8 cellular contexts compared by ENCODE assay signal in the genomic region with DNA sequence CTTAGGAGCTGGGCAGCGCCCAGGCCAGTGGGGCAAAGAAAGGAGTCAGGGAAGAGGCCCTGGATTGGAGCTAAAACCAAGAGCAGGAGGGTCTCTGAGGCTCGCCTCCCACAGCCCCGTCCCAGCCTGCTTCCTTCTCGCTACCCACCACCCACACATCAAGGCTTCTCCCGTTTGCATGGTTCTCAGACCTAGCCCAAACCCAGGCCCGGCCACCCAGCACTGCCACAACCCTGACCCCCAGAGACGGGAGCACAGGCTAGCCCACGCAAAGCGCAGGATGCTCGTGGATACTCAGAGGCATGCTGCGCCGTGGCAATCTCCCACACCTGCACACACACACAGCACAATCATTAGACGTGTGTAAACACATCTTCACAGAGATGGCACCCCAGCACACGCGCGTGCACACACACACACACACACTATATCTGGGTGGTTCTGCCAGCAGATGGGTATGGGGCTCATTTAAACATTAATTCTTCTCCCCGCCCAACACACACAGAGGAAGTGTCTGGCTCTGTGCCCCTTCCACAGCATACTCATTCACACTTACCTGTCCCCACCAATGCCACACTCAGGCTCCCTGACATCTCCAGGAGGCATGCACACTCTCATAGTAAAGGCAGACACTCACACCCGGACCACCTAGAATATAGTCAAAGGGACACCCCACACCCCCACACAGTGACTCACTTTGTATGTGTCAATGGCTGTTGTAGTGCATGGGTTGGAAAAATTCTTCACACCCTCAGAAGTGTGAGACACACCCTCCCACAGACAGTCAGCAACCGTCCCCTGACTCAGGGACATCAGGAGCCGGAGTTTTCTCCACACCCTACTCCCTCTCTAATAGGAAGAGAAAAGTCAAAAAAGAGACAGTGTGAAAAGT. TPM values are rescaled to one million over a fixed set of nuclear protein-coding genes. Genes with fewer than 3 reads are reported as not detected.
A peak's percentile ranks its signal among the peaks of the same experiment; 100 is the strongest.
DNase-seq lines count a peak whose midpoint lies in the region; ATAC-seq and TF ChIP-seq lines count a peak whose summit lies in the region.

No MANE protein-coding gene starts in this region.

- 45 to 46% methylated on average over 7 to 19 of the region's 20 CpGs for WGBS in esophagus squamous epithelium, 2 donors
- WGBS in body of pancreas, 2 donors, result 57 to 63% methylated on average over 20 of the region's 20 CpGs

- H3K27me3 ChIP-seq in esophagus squamous epithelium, result peaks cover 0 to 19% (median 0%) of the 10 kb centered on the region in 4 donors
- no peaks in the 10 kb centered on the region for H3K27me3 ChIP-seq in body of pancreas

- H3K9me3 ChIP-seq in esophagus squamous epithelium (no peaks in the 10 kb centered on the region), body of pancreas (no peaks in the 10 kb centered on the region)

- intact Hi-C loops in esophagus squamous epithelium (cut with DNase I), result no loop called here
- intact Hi-C loops in body of pancreas (cut with DNase I), result loop anchor here (10.0 kb wide), 1 partner anchor 112 kb away; a partner anchor contains a TSS

- no peaks in the 10 kb centered on the region for H3K36me3 ChIP-seq in esophagus squamous epithelium
- H3K36me3 ChIP-seq in body of pancreas (replicated peaks in 1 of 2; ENCODE audit: insufficient read depth in 1 of 2, low read depth in 2 of 2), result no peaks in the 10 kb centered on the region

- TF ChIP-seq CTCF in esophagus squamous epithelium (IDR thresholded peaks at IDR 0.05), result no peak
- TF ChIP-seq CTCF in body of pancreas (IDR thresholded peaks at IDR 0.05), result no peak

- peak; percentile 66 to 70 for DNase-seq in activated CD4-positive, alpha-beta T cell treated with anti-CD3 and anti-CD28 coated beads for 4 hours
- DNase-seq in esophagus squamous epithelium (lab: John Stamatoyannopoulos, UW) (no peak), NCI-H187 treated with DMSO at 0.1 percent for 48 hours (lab: John Stamatoyannopoulos, UW) (no peak), COR-L47 (lab: John Stamatoyannopoulos, UW) (no peak), body of pancreas (no peak), AG08396 (ENCODE audit: low spot score) (no peak)
- peak; percentile 48 to 51 for DNase-seq in stimulated activated CD4-positive, alpha-beta T cell treated with anti-CD3 and anti-CD28 coated beads, Interleukin-12 subunit alpha, Interleukin-12 subunit beta, amount 100 ng/mL, for 24 hours (ENCODE audit: low read depth in 2 of 2)

- H3K4me1 ChIP-seq in esophagus squamous epithelium (peaks cover 11 to 29% (median 15%) of the 10 kb centered on the region in 3 donors), body of pancreas (peaks cover 20% of the 10 kb centered on the region)

- no peak for TF ChIP-seq POLR2A in esophagus squamous epithelium (IDR thresholded peaks at IDR 0.05)
- no peak for TF ChIP-seq POLR2A in body of pancreas (IDR thresholded peaks at IDR 0.05)

- H3K4me3 ChIP-seq in GM08714 (ENCODE audit: low read length) (peak overlapping the region; percentile 56; the same call in 1 of the 2 replicates), esophagus squamous epithelium (peak overlapping the region; percentile 50 to 74 (median 62)), body of pancreas (no peak overlapping the region)

- H3K27ac ChIP-seq in esophagus squamous epithelium (no peak overlapping the region), body of pancreas (no peak overlapping the region)

- ATAC-seq in body of pancreas, result no peak

RNA-seq across cellular contexts. Expression of a gene that starts 1.1 kb away (rescaled TPM):
- total RNA-seq in esophagus squamous epithelium (1 to 10 TPM in 2 of 4 donors, under 1 TPM in 2; 0.38 to 1.2 (median 0.86) TPM), body of pancreas (under 1 TPM; 0.78 to 0.99 TPM)

RNA-seq across cellular contexts. Expression of a gene that starts 18.5 kb away (rescaled TPM):
- total RNA-seq in esophagus squamous epithelium (not detected), body of pancreas (not detected)

RNA-seq across cellular contexts. Expression of a gene that starts 41.2 kb away (rescaled TPM):
- total RNA-seq in esophagus squamous epithelium (10 to 100 TPM; 10.5 to 13.5 (median 12.8) TPM), body of pancreas (10 to 100 TPM; 20.4 to 29.8 TPM)

Comparison
In these comparisons a context has a peak if more than half of its experiments do, and no peak if none do; other contexts are left out.
1. H3K4me3 ChIP-seq: peak in GM08714 (single experiment) and esophagus squamous epithelium (4 of 4); none in body of pancreas (0 of 2).
2. DNase-seq: peak in activated CD4-positive, alpha-beta T cell treated with anti-CD3 and anti-CD28 coated beads for 4 hours (2 of 2) and stimulated activated CD4-positive, alpha-beta T cell treated with anti-CD3 and anti-CD28 coated beads, Interleukin-12 subunit alpha, Interleukin-12 subunit beta, amount 100 ng/mL, for 24 hours (2 of 2); none in esophagus squamous epithelium (single experiment), NCI-H187 treated with DMSO at 0.1 percent for 48 hours (single experiment), COR-L47 (single experiment), body of pancreas (0 of 4) and AG08396 (single experiment).